ENCODE assay signal across 1 cellular context in the genomic region with DNA sequence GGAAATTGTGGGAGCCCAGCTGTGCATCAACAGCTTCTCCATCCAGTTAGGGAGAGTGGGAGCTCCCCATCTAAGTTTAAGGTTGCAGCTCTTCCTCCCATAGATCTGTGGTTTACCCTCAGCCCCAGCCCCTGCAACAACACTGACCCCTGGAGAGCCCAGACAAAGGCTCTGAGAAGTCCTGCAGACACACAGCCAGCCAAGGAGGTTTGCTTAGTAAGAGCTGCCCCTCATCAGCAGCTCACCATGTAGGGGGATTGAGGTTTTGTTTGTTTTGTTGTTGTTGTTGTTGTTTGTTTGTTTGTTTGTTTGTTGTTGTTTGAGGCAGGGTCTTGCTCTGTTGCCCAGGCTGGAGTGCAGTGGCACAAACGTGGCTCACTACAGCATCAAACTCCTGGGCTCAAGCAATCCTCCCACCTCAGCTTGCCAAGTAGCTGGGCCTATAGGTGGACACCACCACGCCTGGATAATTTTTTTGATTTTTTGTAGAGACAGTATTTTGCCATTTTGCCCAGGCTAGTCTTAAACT.
TF ChIP-seq lines count a peak whose summit lies in the region.

No MANE protein-coding gene starts in this region.

TF ChIP-seq in HepG2, 621 proteins besides CTCF, POLR2A, EP300 and RAD21:
- peak; percentile 93 for TF ChIP-seq FOXP1 (IDR thresholded peaks at IDR 0.05)
- TF ChIP-seq FOXP1 (CRISPR knock-in tag; IDR thresholded peaks at IDR 0.05): no peak; the same call in 1 of the 2 replicates
- TF ChIP-seq ZNF776 (CRISPR knock-in tag; IDR thresholded peaks at IDR 0.05): no peak
- 0 out of 2 replicates have a peak, but pooled peaks have one; percentile 13 for TF ChIP-seq FOXA1 (IDR thresholded peaks at IDR 0.05)
- no peak for TF ChIP-seq FOXA1 (CRISPR knock-in tag; IDR thresholded peaks at IDR 0.05)
- no peak for TF ChIP-seq HOXA3 (CRISPR knock-in tag; IDR thresholded peaks at IDR 0.05)
- no peak for TF ChIP-seq ZNF557 (CRISPR knock-in tag; IDR thresholded peaks at IDR 0.05)
